In genomic region chr1:50246869-50247268, GRCh38 we compare ENCODE assay signal across 26 cellular contexts.
"Had no signal": no experiment of that assay in that cellular context is flagged by ENCODE, and none has a peak within 500 bp of the region (broad histone marks: within the 10 kb centered on the region; RNA-seq: fewer than 3 reads in every experiment).

No MANE protein-coding gene starts in this region.

- ATAC-seq: heart right ventricle; left colon; left ventricle myocardium superior; natural killer cell; psoas muscle; stimulated activated effector memory CD8-positive, alpha-beta T cell treated with anti-CD3 and anti-CD28 coated beads, Interleukin-12 subunit alpha, Interleukin-12 subunit beta, amount 100 ng/mL, for 72 hours had no signal

- H3K4me3 ChIP-seq: dorsolateral prefrontal cortex, esophagus muscularis mucosa, heart right ventricle, lower lobe of right lung, ovary, psoas muscle, sigmoid colon, stomach, thyroid gland had no signal

- H3K4me1 ChIP-seq: esophagus muscularis mucosa, heart right ventricle, lower lobe of right lung, psoas muscle, sigmoid colon, stomach, thyroid gland had no signal

- H3K27ac ChIP-seq: dorsolateral prefrontal cortex, esophagus muscularis mucosa, heart right ventricle, lower lobe of right lung, ovary, psoas muscle, sigmoid colon, stomach, thyroid gland had no signal

- H3K9me3 ChIP-seq: esophagus muscularis mucosa, lower lobe of right lung, ovary, psoas muscle, sigmoid colon, thyroid gland had no signal

- DNase-seq: dorsolateral prefrontal cortex; effector CD4-positive, alpha-beta T cell; endodermal cell; foreskin melanocyte; glutamatergic neuron; heart right ventricle; hippocampal formation; kidney glomerular epithelial cell; left colon; left ventricle myocardium superior; lower lobe of right lung; natural killer cell; occipital lobe; ovary; posterior cingulate gyrus; psoas muscle; right cardiac atrium; sigmoid colon; stimulated activated CD4-positive, alpha-beta T cell treated with anti-CD3 and anti-CD28 coated beads, Interleukin-2, amount 100 ng/mL, for 24 hours; stimulated activated CD4-positive, alpha-beta T cell treated with anti-CD3 and anti-CD28 coated beads, Interleukin-4, amount 100 ng/mL, for 24 hours; stimulated activated naive CD4-positive, alpha-beta T cell treated with Interleukin-2 at 50 U/mL for 16 hours; stomach; thyroid gland; trophoblast cell had no signal

- H3K27me3 ChIP-seq: ovary, thyroid gland had no signal

- H3K36me3 ChIP-seq: esophagus muscularis mucosa, heart right ventricle, lower lobe of right lung, ovary, sigmoid colon, stomach, thyroid gland had no signal
